Comparison of ENCODE assay signal across 8 cellular contexts in genomic region chr2:111900859-111901258, GRCh38. TPM values are rescaled to one million over a fixed set of nuclear protein-coding genes. Genes with fewer than 3 reads are reported as not detected.
DNase-seq lines count a peak whose midpoint lies in the region; ATAC-seq and TF ChIP-seq lines count a peak whose summit lies in the region.
"Had no signal": no experiment of that assay in that cellular context is flagged by ENCODE, and none has a peak within 500 bp of the region (broad histone marks: within the 10 kb centered on the region; RNA-seq: fewer than 3 reads in every experiment).

No MANE protein-coding gene starts in this region.

- no peak overlapping the region for H3K4me3 ChIP-seq in GM06990 (replicated peaks; ENCODE audit: low read depth, low read length)
- H3K4me3 ChIP-seq in brain microvascular endothelial cell (ENCODE audit: low read depth, low read length) = no peak overlapping the region
- no peak overlapping the region for H3K4me3 ChIP-seq in mucosa of descending colon
- H3K4me3 ChIP-seq: SJCRH30 had no signal

- H3K36me3 ChIP-seq in GM06990 (ENCODE audit: control insufficient read depth, insufficient read depth, low read length) = no peaks in the 10 kb centered on the region
- H3K36me3 ChIP-seq in brain microvascular endothelial cell (replicated peaks) = no peaks in the 10 kb centered on the region
- H3K36me3 ChIP-seq in mucosa of descending colon (ENCODE audit: low read depth) = no peaks in the 10 kb centered on the region
- H3K36me3 ChIP-seq: SJCRH30 had no signal

- H3K4me1 ChIP-seq in mucosa of descending colon (ENCODE audit: low read depth) = peaks cover 9% of the 10 kb centered on the region

- no peak overlapping the region for H3K27ac ChIP-seq in brain microvascular endothelial cell
- H3K27ac ChIP-seq: SJCRH30 had no signal

- DNase-seq in GM06990 (ENCODE audit: extremely low read depth, insufficient read length) = no peak
- DNase-seq in NCI-H1694 (lab: John Stamatoyannopoulos, UW) = peak; percentile 26
- DNase-seq in brain microvascular endothelial cell = peak; percentile 36
- DNase-seq in mucosa of descending colon = peak in 1 of 3 donors; percentile 52

- H3K9me3 ChIP-seq in mucosa of descending colon = no peaks in the 10 kb centered on the region
- H3K9me3 ChIP-seq: SJCRH30 had no signal

- in situ Hi-C loops in brain microvascular endothelial cell (cut with HindIII; ENCODE audit: low pct_ligation_motif_present, low sequenced_read_pairs) = no loop called here

- ATAC-seq in mucosa of descending colon (no peak), GM21786 (IDR thresholded peaks at IDR 0.05; ENCODE audit: unreplicated experiment) (no peak), GM18517 (IDR thresholded peaks at IDR 0.05; ENCODE audit: unreplicated experiment) (no peak), GM21367 (IDR thresholded peaks at IDR 0.05; ENCODE audit: unreplicated experiment) (no peak)

- peak; percentile 38 for TF ChIP-seq CTCF in GM06990 (IDR thresholded peaks at IDR 0.05; ENCODE audit: insufficient read depth, low read length, poor library complexity, severe bottlenecking)
- peak; percentile 62 for TF ChIP-seq CTCF in brain microvascular endothelial cell (IDR thresholded peaks at IDR 0.05; ENCODE audit: low read depth, low read length, missing control alignments)
- peak; percentile 16 for TF ChIP-seq CTCF in mucosa of descending colon (IDR thresholded peaks at IDR 0.05)

- H3K27me3 ChIP-seq in GM06990 (replicated peaks; ENCODE audit: control insufficient read depth, insufficient read depth, low read length) (no peaks in the 10 kb centered on the region; the same call in 1 of the 2 replicates), brain microvascular endothelial cell (replicated peaks) (peaks cover 11% of the 10 kb centered on the region)
- H3K27me3 ChIP-seq: SJCRH30 had no signal

- intact Hi-C loops in mucosa of descending colon (cut with DNase I, micrococcal nuclease) = no loop called here

RNA-seq across cellular contexts. Expression of gene MERTK, which starts 2.5 kb away (rescaled TPM):
- 10 to 100 TPM in 2 of 3 donors, 1 to 10 TPM in 1; 9.3 to 17.2 (median 13.7) TPM for total RNA-seq in mucosa of descending colon

RNA-seq across cellular contexts. Expression of gene ANAPC1, which starts 16.9 kb away (rescaled TPM):
- total RNA-seq in mucosa of descending colon = 10 to 100 TPM; 29.4 to 40.9 (median 34.6) TPM
